In genomic region chr4:153465922-153466636, GRCh38 we compare ENCODE assay signal across 1 cellular context.
TF ChIP-seq lines count a peak whose summit lies in the region.

TMEM131L (plus strand) TSS chr4:153466360; CDS start chr4:153466398, 38 bp downstream.

TF ChIP-seq in GM23338, 12 proteins besides CTCF, POLR2A, EP300 and RAD21:
- TF ChIP-seq ZNF462 (CRISPR knock-in tag; IDR thresholded peaks at IDR 0.05) (no peak), POLR2AphosphoS5 (IDR thresholded peaks at IDR 0.05; ENCODE audit: low read depth) (peak; percentile 83)
